Comparison of ENCODE assay signal across 11 cellular contexts in the genomic region with DNA sequence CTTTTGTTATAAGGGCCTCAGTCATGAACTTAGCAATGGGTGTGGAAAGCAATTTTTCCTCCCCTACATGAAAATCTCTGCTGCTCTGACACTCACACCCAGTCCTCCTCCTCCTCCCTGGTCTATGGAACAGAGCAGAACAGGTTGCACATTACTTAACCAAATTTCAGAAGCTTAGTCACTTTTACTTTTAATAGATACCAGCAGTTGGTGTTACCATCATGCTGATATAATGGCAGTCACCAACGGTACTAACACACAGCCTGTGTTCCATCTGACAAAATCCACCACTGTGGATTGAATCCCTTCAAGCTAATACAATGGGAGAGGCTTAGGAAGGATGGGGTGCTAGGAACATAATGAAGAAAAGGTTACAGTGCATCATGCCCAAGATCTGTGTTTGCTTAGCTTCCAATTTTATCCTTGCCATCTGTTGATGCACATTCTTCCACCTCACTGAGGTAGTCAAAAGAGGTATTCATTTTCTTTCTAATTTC. TPM values are rescaled to one million over a fixed set of nuclear protein-coding genes. Genes with fewer than 3 reads are reported as not detected.
A peak's percentile ranks its signal among the peaks of the same experiment; 100 is the strongest.
DNase-seq lines count a peak whose midpoint lies in the region; ATAC-seq lines count a peak whose summit lies in the region.
"Had no signal": no experiment of that assay in that cellular context is flagged by ENCODE, and none has a peak within 500 bp of the region (broad histone marks: within the 10 kb centered on the region; RNA-seq: fewer than 3 reads in every experiment).

No MANE protein-coding gene starts in this region.

- H3K9me3 Mint-ChIP-seq in activated naive CD4-positive, alpha-beta T cell treated with anti-CD3 and anti-CD28 coated beads for 36 hours = no peaks in the 10 kb centered on the region
- H3K9me3 Mint-ChIP-seq in central memory CD8-positive, alpha-beta T cell = no peaks in the 10 kb centered on the region
- H3K9me3 Mint-ChIP-seq in stimulated activated naive B cell treated with anti-CD40 and anti-IgM and Interleukin-4, amounts not matched to agents 10 μg/mL and 1 μg/mL and 100 μg/mL, for 72 hours = no peaks in the 10 kb centered on the region

- intact Hi-C loops in activated naive CD4-positive, alpha-beta T cell treated with anti-CD3 and anti-CD28 coated beads for 36 hours (cut with micrococcal nuclease) = loop anchor here (5.0 to 10.0 kb wide), 2 partner anchors 36 to 834 kb away; no protein-coding TSS in a partner anchor
- intact Hi-C loops in posterior cingulate gyrus (cut with DNase I) = no loop called here

- H3K36me3 Mint-ChIP-seq in activated naive CD4-positive, alpha-beta T cell treated with anti-CD3 and anti-CD28 coated beads for 36 hours (ENCODE audit: low read depth) = peaks cover 10% of the 10 kb centered on the region
- peaks cover 21% of the 10 kb centered on the region for H3K36me3 Mint-ChIP-seq in central memory CD8-positive, alpha-beta T cell (ENCODE audit: insufficient read depth)
- peaks cover 19 to 29% of the 10 kb centered on the region in 2 donors for H3K36me3 Mint-ChIP-seq in stimulated activated naive B cell treated with anti-CD40 and anti-IgM and Interleukin-4, amounts not matched to agents 10 μg/mL and 1 μg/mL and 100 μg/mL, for 72 hours

- DNase-seq in activated naive CD4-positive, alpha-beta T cell treated with anti-CD3 and anti-CD28 coated beads for 36 hours = no peak
- DNase-seq in activated naive CD4-positive, alpha-beta T cell treated with anti-CD3 and anti-CD28 coated beads, Interleukin-2, amount 50 U/mL, for 16 hours = no peak
- DNase-seq in NCI-H82 (lab: John Stamatoyannopoulos, UW) = peak; percentile 61
- no peak for DNase-seq in central memory CD8-positive, alpha-beta T cell (ENCODE audit: low spot score in 2 of 2)
- no peak for DNase-seq in stimulated activated naive B cell treated with anti-CD40 and anti-IgM and Interleukin-4, amounts not matched to agents 10 μg/mL and 1 μg/mL and 100 μg/mL, for 72 hours
- DNase-seq in COR-L47 (lab: John Stamatoyannopoulos, UW) = no peak
- no peak for DNase-seq in posterior cingulate gyrus
- DNase-seq: AML-193, NCI-H526 treated with DMSO at 0.1 percent for 48 hours had no signal

- peaks cover 84% of the 10 kb centered on the region for H3K4me1 Mint-ChIP-seq in activated naive CD4-positive, alpha-beta T cell treated with anti-CD3 and anti-CD28 coated beads for 36 hours (ENCODE audit: low read depth)
- peaks cover 61% of the 10 kb centered on the region for H3K4me1 Mint-ChIP-seq in central memory CD8-positive, alpha-beta T cell
- peaks cover 35 to 67% of the 10 kb centered on the region in 2 donors for H3K4me1 Mint-ChIP-seq in stimulated activated naive B cell treated with anti-CD40 and anti-IgM and Interleukin-4, amounts not matched to agents 10 μg/mL and 1 μg/mL and 100 μg/mL, for 72 hours

- no peak overlapping the region for H3K4me3 Mint-ChIP-seq in activated naive CD4-positive, alpha-beta T cell treated with anti-CD3 and anti-CD28 coated beads for 36 hours
- no peak overlapping the region for H3K4me3 Mint-ChIP-seq in central memory CD8-positive, alpha-beta T cell
- no peak overlapping the region for H3K4me3 Mint-ChIP-seq in stimulated activated naive B cell treated with anti-CD40 and anti-IgM and Interleukin-4, amounts not matched to agents 10 μg/mL and 1 μg/mL and 100 μg/mL, for 72 hours

- CTCF ChIA-PET in activated naive CD4-positive, alpha-beta T cell treated with anti-CD3 and anti-CD28 coated beads for 36 hours (lab: Charles Lee) = interaction anchor here (1.0 to 1.8 kb wide), 4 partner anchors 10 to 276 kb away, joined by 3 to 7 read pairs (median 6); no protein-coding TSS in a partner anchor

- no peak for ATAC-seq in central memory CD8-positive, alpha-beta T cell (replicated peaks; ENCODE audit: extremely low read depth, poor library complexity, severe bottlenecking)
- no peak for ATAC-seq in stimulated activated naive B cell treated with anti-CD40 and anti-IgM and Interleukin-4, amounts not matched to agents 10 μg/mL and 1 μg/mL and 100 μg/mL, for 72 hours (replicated peaks)
- no peak for ATAC-seq in GM21737 (IDR thresholded peaks at IDR 0.05; ENCODE audit: unreplicated experiment)

- no peaks in the 10 kb centered on the region for H3K27me3 Mint-ChIP-seq in activated naive CD4-positive, alpha-beta T cell treated with anti-CD3 and anti-CD28 coated beads for 36 hours (ENCODE audit: low read depth)
- no peaks in the 10 kb centered on the region for H3K27me3 Mint-ChIP-seq in central memory CD8-positive, alpha-beta T cell
- no peaks in the 10 kb centered on the region for H3K27me3 Mint-ChIP-seq in stimulated activated naive B cell treated with anti-CD40 and anti-IgM and Interleukin-4, amounts not matched to agents 10 μg/mL and 1 μg/mL and 100 μg/mL, for 72 hours
- H3K27me3 Mint-ChIP-seq: progenitor cell of endocrine pancreas had no signal

- H3K27ac Mint-ChIP-seq in activated naive CD4-positive, alpha-beta T cell treated with anti-CD3 and anti-CD28 coated beads for 36 hours = peak overlapping the region; percentile 11
- peak overlapping the region; percentile 5 for H3K27ac Mint-ChIP-seq in central memory CD8-positive, alpha-beta T cell (ENCODE audit: low read depth)
- peak overlapping the region; percentile 27 for H3K27ac Mint-ChIP-seq in stimulated activated naive B cell treated with anti-CD40 and anti-IgM and Interleukin-4, amounts not matched to agents 10 μg/mL and 1 μg/mL and 100 μg/mL, for 72 hours

RNA-seq across cellular contexts. Expression of gene TPT1, which starts 9.8 kb away (rescaled TPM):
- 1,000 to 10,000 TPM; 3,331 to 3,631 TPM for total RNA-seq in activated naive CD4-positive, alpha-beta T cell treated with anti-CD3 and anti-CD28 coated beads for 36 hours
